Comparison of ENCODE assay signal across 22 cellular contexts in the genomic region with DNA sequence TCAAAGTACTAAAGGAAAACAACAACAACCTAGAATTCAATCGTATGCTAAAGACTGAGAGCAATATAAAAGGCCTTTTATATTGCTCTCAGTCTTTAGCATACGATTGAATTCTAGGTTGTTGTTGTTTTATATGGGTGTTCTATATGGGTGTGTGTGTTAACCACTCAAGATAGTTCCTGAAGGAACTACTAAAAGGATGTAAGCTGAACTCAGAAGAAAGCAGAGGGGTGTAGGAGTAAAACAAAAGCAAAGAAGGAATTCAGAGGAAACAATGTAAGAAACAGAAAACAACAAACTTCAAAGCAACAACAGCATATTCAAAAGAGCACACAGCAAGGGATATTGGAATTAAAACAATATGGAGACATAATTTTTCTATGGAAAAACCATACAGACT. TPM values are rescaled to one million over a fixed set of nuclear protein-coding genes. Genes with fewer than 3 reads are reported as not detected.
A peak's percentile ranks its signal among the peaks of the same experiment; 100 is the strongest.
DNase-seq lines count a peak whose midpoint lies in the region; ATAC-seq, FAIRE-seq and TF ChIP-seq lines count a peak whose summit lies in the region.
"Had no signal": no experiment of that assay in that cellular context is flagged by ENCODE, and none has a peak within 500 bp of the region (broad histone marks: within the 10 kb centered on the region; RNA-seq: fewer than 3 reads in every experiment).

No MANE protein-coding gene starts in this region.

- H3K4me3 ChIP-seq in liver (ENCODE audit: low read depth in 1 of 3, low read length in 3 of 3) (peak overlapping the region in 2 of 3 donors; percentile 51 to 71), HepG2 (replicated peaks in 1 of 3; ENCODE audit: insufficient read depth in 1 of 3, low read depth in 2 of 3, low read length in 3 of 3) (no peak overlapping the region), endodermal cell (ENCODE audit: low read length) (peak overlapping the region; percentile 48)
- H3K4me3 ChIP-seq: K562 had no signal

- peaks cover 2 to 50% (median 30%) of the 10 kb centered on the region in 4 donors for H3K36me3 ChIP-seq in liver (ENCODE audit: control insufficient read depth in 4 of 4, insufficient read depth in 3 of 4, low read depth in 1 of 4, low read length in 3 of 4)
- peaks cover 10 to 20% of the 10 kb centered on the region in 2 experiments for H3K36me3 ChIP-seq in HepG2 (replicated peaks in 1 of 2; ENCODE audit: control insufficient read depth in 1 of 2, insufficient read depth in 2 of 2, low read length in 2 of 2)
- peaks cover 71% of the 10 kb centered on the region for H3K36me3 ChIP-seq in endodermal cell (ENCODE audit: control insufficient read depth, insufficient read depth, low read length)

- H3K4me1 ChIP-seq in liver (ENCODE audit: control insufficient read depth in 4 of 4, insufficient read depth in 4 of 4, low read length in 3 of 4) = peaks cover 0 to 2% (median 0%) of the 10 kb centered on the region in 4 donors
- 0 out of 2 replicates have a peak, but pooled peaks cover 4% of the 10 kb centered on the region for H3K4me1 ChIP-seq in HepG2 (ENCODE audit: insufficient read depth, low read length)
- no peaks in the 10 kb centered on the region for H3K4me1 ChIP-seq in endodermal cell (ENCODE audit: control insufficient read depth, insufficient read depth, low read length)

- H3K9me3 Mint-ChIP-seq in endodermal cell (peaks cover 95% of the 10 kb centered on the region), neural crest cell (peaks cover 37% of the 10 kb centered on the region)

- TF ChIP-seq RAD21 in liver (IDR thresholded peaks at IDR 0.05) (no peak), HepG2 (CRISPR knock-in tag; IDR thresholded peaks at IDR 0.05) (no peak)

- POLR2A ChIA-PET in HepG2 (lab: Yijun Ruan, JAX) = no interaction called here

- no peaks in the 10 kb centered on the region for H3K79me2 ChIP-seq in HepG2 (ENCODE audit: insufficient read depth, low read length)

- H3K27ac Mint-ChIP-seq in endodermal cell (no peak overlapping the region), neural crest cell (ENCODE audit: unreplicated experiment) (no peak overlapping the region)
- H3K27ac Mint-ChIP-seq: CD14-positive monocyte; CD8-positive, alpha-beta T cell; H9 had no signal

- no peaks in the 10 kb centered on the region for H3K27me3 ChIP-seq in liver (ENCODE audit: control insufficient read depth in 4 of 4, insufficient read depth in 4 of 4, low read length in 3 of 4)
- H3K27me3 ChIP-seq in HepG2 (ENCODE audit: control insufficient read depth in 1 of 2, insufficient read depth in 2 of 2, low read length in 2 of 2) = no peaks in the 10 kb centered on the region
- H3K27me3 ChIP-seq in endodermal cell (ENCODE audit: control insufficient read depth, insufficient read depth, low read length, poor library complexity, severe bottlenecking) = no peaks in the 10 kb centered on the region
- H3K27me3 ChIP-seq: BLaER1 had no signal

- no peaks in the 10 kb centered on the region for H4K20me1 ChIP-seq in HepG2 (ENCODE audit: insufficient read depth, low read length)
- H4K20me1 ChIP-seq: BLaER1 had no signal

- ATAC-seq in HepG2 (no peak), HG02885 (IDR thresholded peaks at IDR 0.05; ENCODE audit: poor library complexity, unreplicated experiment) (no peak), GM21526 (IDR thresholded peaks at IDR 0.05; ENCODE audit: low FRiP score, unreplicated experiment) (no peak)
- ATAC-seq: CD8-positive, alpha-beta T cell; K562 had no signal

- intact Hi-C loops in HepG2 (cut with micrococcal nuclease; ENCODE audit: unreplicated experiment) = no loop called here

- H3K9ac ChIP-seq in liver (ENCODE audit: low read depth in 1 of 2, low read length in 2 of 2) (no peak overlapping the region), HepG2 (ENCODE audit: insufficient read depth, low read depth, low read length) (no peak overlapping the region), endodermal cell (ENCODE audit: extremely low read depth, low read length, poor library complexity, severe bottlenecking) (no peak overlapping the region)
- H3K9ac ChIP-seq: BLaER1 had no signal

- peaks cover 42 to 78% (median 62%) of the 10 kb centered on the region in 4 donors for H3K9me3 ChIP-seq in liver (ENCODE audit: control insufficient read depth in 4 of 4, low read length in 3 of 4)
- H3K9me3 ChIP-seq in HepG2 (ENCODE audit: low read length) = peaks cover 87% of the 10 kb centered on the region
- H3K9me3 ChIP-seq in endodermal cell (ENCODE audit: control insufficient read depth, low read length) = peaks cover 95% of the 10 kb centered on the region

- H3K4me1 Mint-ChIP-seq in endodermal cell (no peaks in the 10 kb centered on the region), neural crest cell (peaks cover 3% of the 10 kb centered on the region)

- H3K27ac ChIP-seq in liver (ENCODE audit: low read depth in 1 of 2, low read length in 2 of 2) = no peak overlapping the region
- no peak overlapping the region for H3K27ac ChIP-seq in HepG2 (ENCODE audit: extremely low read length, insufficient read depth, low read length)
- H3K27ac ChIP-seq in endodermal cell (ENCODE audit: low read depth, low read length) = no peak overlapping the region
- H3K27ac ChIP-seq: BLaER1 had no signal

- no peak for FAIRE-seq in HepG2 (lab: Jason Lieb, UNC)
- FAIRE-seq: G401.6, GM12891, GM18507, K562 had no signal

- no peak for TF ChIP-seq POLR2A in HepG2 (IDR thresholded peaks at IDR 0.05; ENCODE audit: insufficient read depth in 1 of 2, low read depth in 2 of 2, low read length in 2 of 2)

- TF ChIP-seq CTCF in liver (IDR thresholded peaks at IDR 0.05; ENCODE audit: low read depth, low read length, missing input control) (no peak), HepG2 (CRISPR knock-in tag; IDR thresholded peaks at IDR 0.05) (no peak), endodermal cell (conservative IDR thresholded peaks at IDR 0.05) (no peak), neural crest cell (conservative IDR thresholded peaks at IDR 0.05) (no peak)

- H3K36me3 Mint-ChIP-seq in endodermal cell (ENCODE audit: low read depth) (peaks cover 86% of the 10 kb centered on the region), neural crest cell (ENCODE audit: low read depth) (peaks cover 75% of the 10 kb centered on the region)

- H3K27me3 Mint-ChIP-seq in endodermal cell (ENCODE audit: insufficient read depth) (no peaks in the 10 kb centered on the region), neural crest cell (ENCODE audit: low read depth) (peaks cover 2% of the 10 kb centered on the region)

- no peak overlapping the region for H2AFZ ChIP-seq in HepG2 (ENCODE audit: low read length)

- 96% methylated on average over 2 of the region's 2 CpGs for WGBS in liver
- WGBS in HepG2 (ENCODE audit: low lambda C conversion rate) = 96% methylated on average over 2 of the region's 2 CpGs
- WGBS in endodermal cell (ENCODE audit: insufficient coverage in 1 of 2, insufficient read length in 1 of 2), 2 experiments = 90% methylated on average over 2 of the region's 2 CpGs; no CpG with 5 or more reads in 1 of the 2 experiments

- no TSS peak for BruUV-seq in HepG2 (replicated peaks; lab: Mats Ljungman, UMichigan)

- TF ChIP-seq EP300 in HepG2 (IDR thresholded peaks at IDR 0.05; ENCODE audit: low read depth in 2 of 2, low read length in 2 of 2) = no peak
- no peak for TF ChIP-seq EP300 in HepG2 (CRISPR knock-in tag; IDR thresholded peaks at IDR 0.05; ENCODE audit: borderline replicate concordance)

- no peak overlapping the region for H3K4me2 ChIP-seq in HepG2 (ENCODE audit: low read depth, low read length)
- H3K4me2 ChIP-seq: BLaER1 had no signal

- H3K4me3 Mint-ChIP-seq in endodermal cell (no peak overlapping the region), neural crest cell (peak overlapping the region; percentile 60)
- H3K4me3 Mint-ChIP-seq: CD14-positive monocyte; CD8-positive, alpha-beta T cell; H9 had no signal

- CTCF ChIA-PET in HepG2 (lab: Yijun Ruan, JAX; ENCODE audit: low intra/inter-chr PET ratio, low total read pairs) = no interaction called here

- in situ Hi-C loops in HepG2 (cut with HindIII; ENCODE audit: extremely low pct_ligation_motif_present, low pct_unique_long_range_greater_than_20kb) = no loop called here

- DNase-seq in HepG2 (ENCODE audit: low spot score) (no peak), endodermal cell (no peak), neural crest cell (ENCODE audit: low read depth, low spot score) (no peak), EL (no peak)
- DNase-seq: 8988T; CD8-positive, alpha-beta T cell; COR-L47; DMS 273 treated with DMSO at 0.1 percent for 48 hours; DMS53; DND-41; GOT3; H9; IMR-90 had no signal

RNA-seq across cellular contexts. Expression of a gene that starts 5.4 kb away (rescaled TPM):
- total RNA-seq in liver (1 to 10 TPM in 1 of 2 donors, under 1 TPM in 1; 0.61 to 1.3 TPM), HepG2 (2016; rRNA removed; fragmentation: Illumina TruSeq; extraction: Trizol) (1.8 and 2.1 TPM in 2 replicates), endodermal cell (1 to 10 TPM; 3.7 to 3.9 TPM), neural crest cell (3.9 and 4.2 TPM in 2 replicates)
- polyA plus RNA-seq in liver (under 1 TPM; 0.13 to 0.29 TPM), HepG2 (2011; rRNA removed) (1.3 and 1.4 TPM in 2 replicates)
- total RNA-seq in HepG2 (2016; cell fraction: cytosol; rRNA removed; fragmentation: Illumina TruSeq; extraction: Trizol; ENCODE audit: low read depth) = 0.30 and 0.35 TPM in 2 replicates
- total RNA-seq in HepG2 (2016; cell fraction: insoluble cytoplasmic fraction; rRNA removed; fragmentation: Illumina TruSeq; extraction: Trizol) = 1.7 and 2.1 TPM in 2 replicates
- 0.65 and 0.87 TPM in 2 replicates for total RNA-seq in HepG2 (2016; cell fraction: membrane; rRNA removed; fragmentation: Illumina TruSeq; extraction: Trizol)
- total RNA-seq in HepG2 (2016; cell fraction: nucleus; rRNA removed; fragmentation: Illumina TruSeq; extraction: Trizol) = 3.9 and 4.4 TPM in 2 replicates
- 0.27 and 0.41 TPM in 2 replicates for polyA plus RNA-seq in HepG2 (2011; cell fraction: cytosol; rRNA removed)
- 1.9 and 3.1 TPM in 2 replicates for polyA plus RNA-seq in HepG2 (2011; cell fraction: nucleus; rRNA removed)
- polyA plus RNA-seq in HepG2 (2012) = 0.79 and 1.0 TPM in 2 replicates
- 0.11 and 0.20 TPM in 2 replicates for polyA plus RNA-seq in HepG2 (2016; cell fraction: cytosol; fragmentation: Illumina TruSeq; extraction: Trizol; ENCODE audit: low read depth)
- 0.79 and 0.83 TPM in 2 replicates for polyA plus RNA-seq in HepG2 (2016; cell fraction: insoluble cytoplasmic fraction; fragmentation: Illumina TruSeq; extraction: Trizol; ENCODE audit: low read depth)
- polyA plus RNA-seq in HepG2 (2016; cell fraction: membrane; fragmentation: Illumina TruSeq; extraction: Trizol; ENCODE audit: low read depth) = 0.19 and 0.26 TPM in 2 replicates
- 3.5 and 3.7 TPM in 2 replicates for polyA plus RNA-seq in HepG2 (2016; cell fraction: nucleus; fragmentation: Illumina TruSeq; extraction: Trizol; ENCODE audit: insufficient read depth, low read depth)
- polyA minus RNA-seq in HepG2 (2011; rRNA and poly(A)+ RNA removed; ENCODE audit: low replicate concordance) = 1.0 and 1.5 TPM in 2 replicates
- polyA minus RNA-seq in HepG2 (2011; cell fraction: cytosol; rRNA and poly(A)+ RNA removed) = 0.69 and 0.79 TPM in 2 replicates
- polyA minus RNA-seq in HepG2 (2011; cell fraction: nucleus; rRNA and poly(A)+ RNA removed) = 7.0 and 9.1 TPM in 2 replicates
- 1.9 TPM for polyA plus RNA-seq in endodermal cell (2013, experiment 1 of 2)
- 1.8 TPM for polyA plus RNA-seq in endodermal cell (2013, experiment 2 of 2)

RNA-seq across cellular contexts. Expression of a gene that starts 5.8 kb away (rescaled TPM):
- total RNA-seq in liver (1 to 10 TPM; 5.4 to 5.6 TPM), HepG2 (2016; rRNA removed; fragmentation: Illumina TruSeq; extraction: Trizol) (6.5 and 8.9 TPM in 2 replicates), endodermal cell (10 to 100 TPM; 12.0 to 16.4 TPM), neural crest cell (14.7 and 19.0 TPM in 2 replicates)
- polyA plus RNA-seq in liver (1 to 10 TPM; 1.8 to 3.1 TPM), HepG2 (2011; rRNA removed) (2.9 and 4.3 TPM in 2 replicates)
- 1.2 and 3.3 TPM in 2 replicates for total RNA-seq in HepG2 (2016; cell fraction: cytosol; rRNA removed; fragmentation: Illumina TruSeq; extraction: Trizol; ENCODE audit: low read depth)
- total RNA-seq in HepG2 (2016; cell fraction: insoluble cytoplasmic fraction; rRNA removed; fragmentation: Illumina TruSeq; extraction: Trizol) = 5.8 and 8.0 TPM in 2 replicates
- 2.8 and 2.9 TPM in 2 replicates for total RNA-seq in HepG2 (2016; cell fraction: membrane; rRNA removed; fragmentation: Illumina TruSeq; extraction: Trizol)
- 16.7 TPM in 2 replicates for total RNA-seq in HepG2 (2016; cell fraction: nucleus; rRNA removed; fragmentation: Illumina TruSeq; extraction: Trizol)
- 3.1 and 3.3 TPM in 2 replicates for polyA plus RNA-seq in HepG2 (2011; cell fraction: cytosol; rRNA removed)
- polyA plus RNA-seq in HepG2 (2011; cell fraction: nucleus; rRNA removed) = 9.1 and 12.9 TPM in 2 replicates
- polyA plus RNA-seq in HepG2 (2012) = 3.7 and 4.5 TPM in 2 replicates
- polyA plus RNA-seq in HepG2 (2016; cell fraction: cytosol; fragmentation: Illumina TruSeq; extraction: Trizol; ENCODE audit: low read depth) = 0.14 and 0.41 TPM in 2 replicates
- 4.4 and 4.7 TPM in 2 replicates for polyA plus RNA-seq in HepG2 (2016; cell fraction: insoluble cytoplasmic fraction; fragmentation: Illumina TruSeq; extraction: Trizol; ENCODE audit: low read depth)
- polyA plus RNA-seq in HepG2 (2016; cell fraction: membrane; fragmentation: Illumina TruSeq; extraction: Trizol; ENCODE audit: low read depth) = 0.45 and 1.2 TPM in 2 replicates
- 24.2 and 24.8 TPM in 2 replicates for polyA plus RNA-seq in HepG2 (2016; cell fraction: nucleus; fragmentation: Illumina TruSeq; extraction: Trizol; ENCODE audit: insufficient read depth, low read depth)
- 11.9 and 16.4 TPM in 2 replicates for polyA minus RNA-seq in HepG2 (2011; rRNA and poly(A)+ RNA removed; ENCODE audit: low replicate concordance)
- polyA minus RNA-seq in HepG2 (2011; cell fraction: cytosol; rRNA and poly(A)+ RNA removed) = 2.3 and 5.3 TPM in 2 replicates
- 49.4 and 60.4 TPM in 2 replicates for polyA minus RNA-seq in HepG2 (2011; cell fraction: nucleus; rRNA and poly(A)+ RNA removed)
- polyA plus RNA-seq in endodermal cell (2013, experiment 1 of 2) = 10.5 TPM
- 8.7 TPM for polyA plus RNA-seq in endodermal cell (2013, experiment 2 of 2)

RNA-seq across cellular contexts. Expression of a gene that starts 44.0 kb away (rescaled TPM):
- total RNA-seq in liver = 10 to 100 TPM; 10.0 to 12.4 TPM
- polyA plus RNA-seq in liver = 1 to 10 TPM; 5.2 to 6.3 TPM
- 13.5 and 20.7 TPM in 2 replicates for total RNA-seq in HepG2 (2016; rRNA removed; fragmentation: Illumina TruSeq; extraction: Trizol)
- total RNA-seq in HepG2 (2016; cell fraction: cytosol; rRNA removed; fragmentation: Illumina TruSeq; extraction: Trizol; ENCODE audit: low read depth) = 6.5 and 7.5 TPM in 2 replicates
- 12.6 and 17.5 TPM in 2 replicates for total RNA-seq in HepG2 (2016; cell fraction: insoluble cytoplasmic fraction; rRNA removed; fragmentation: Illumina TruSeq; extraction: Trizol)
- 13.1 and 15.0 TPM in 2 replicates for total RNA-seq in HepG2 (2016; cell fraction: membrane; rRNA removed; fragmentation: Illumina TruSeq; extraction: Trizol)
- total RNA-seq in HepG2 (2016; cell fraction: nucleus; rRNA removed; fragmentation: Illumina TruSeq; extraction: Trizol) = 14.3 and 17.4 TPM in 2 replicates
- polyA plus RNA-seq in HepG2 (2011; rRNA removed) = 8.7 and 10.1 TPM in 2 replicates
- 3.8 and 6.7 TPM in 2 replicates for polyA plus RNA-seq in HepG2 (2011; cell fraction: cytosol; rRNA removed)
- 8.3 and 10.2 TPM in 2 replicates for polyA plus RNA-seq in HepG2 (2011; cell fraction: nucleus; rRNA removed)
- 7.8 and 8.7 TPM in 2 replicates for polyA plus RNA-seq in HepG2 (2012)
- polyA plus RNA-seq in HepG2 (2016; cell fraction: cytosol; fragmentation: Illumina TruSeq; extraction: Trizol; ENCODE audit: low read depth) = 3.5 and 4.7 TPM in 2 replicates
- polyA plus RNA-seq in HepG2 (2016; cell fraction: insoluble cytoplasmic fraction; fragmentation: Illumina TruSeq; extraction: Trizol; ENCODE audit: low read depth) = 14.4 and 14.6 TPM in 2 replicates
- 6.6 and 7.0 TPM in 2 replicates for polyA plus RNA-seq in HepG2 (2016; cell fraction: membrane; fragmentation: Illumina TruSeq; extraction: Trizol; ENCODE audit: low read depth)
- polyA plus RNA-seq in HepG2 (2016; cell fraction: nucleus; fragmentation: Illumina TruSeq; extraction: Trizol; ENCODE audit: insufficient read depth, low read depth) = 16.4 and 19.4 TPM in 2 replicates
- 2.8 and 16.2 TPM in 2 replicates for polyA minus RNA-seq in HepG2 (2011; rRNA and poly(A)+ RNA removed; ENCODE audit: low replicate concordance)
- polyA minus RNA-seq in HepG2 (2011; cell fraction: cytosol; rRNA and poly(A)+ RNA removed) = 5.5 and 6.1 TPM in 2 replicates
- 40.0 and 42.0 TPM in 2 replicates for polyA minus RNA-seq in HepG2 (2011; cell fraction: nucleus; rRNA and poly(A)+ RNA removed)
- total RNA-seq in endodermal cell = 10 to 100 TPM; 19.0 to 20.9 TPM
- polyA plus RNA-seq in endodermal cell (2013, experiment 1 of 2) = 20.3 TPM
- 23.4 TPM for polyA plus RNA-seq in endodermal cell (2013, experiment 2 of 2)
- 19.6 and 19.9 TPM in 2 replicates for total RNA-seq in neural crest cell

RNA-seq across cellular contexts. Expression of a gene that starts 56.6 kb away (rescaled TPM):
- total RNA-seq in liver (10 to 100 TPM; 14.3 to 23.0 TPM), HepG2 (2016; rRNA removed; fragmentation: Illumina TruSeq; extraction: Trizol) (31.3 and 54.4 TPM in 2 replicates), endodermal cell (10 to 100 TPM; 26.4 to 39.5 TPM), neural crest cell (36.2 and 36.7 TPM in 2 replicates)
- polyA plus RNA-seq in liver (1 to 10 TPM; 4.8 to 7.1 TPM), HepG2 (2011; rRNA removed) (7.6 and 9.0 TPM in 2 replicates)
- 2.6 and 3.8 TPM in 2 replicates for total RNA-seq in HepG2 (2016; cell fraction: cytosol; rRNA removed; fragmentation: Illumina TruSeq; extraction: Trizol; ENCODE audit: low read depth)
- 30.4 and 53.0 TPM in 2 replicates for total RNA-seq in HepG2 (2016; cell fraction: insoluble cytoplasmic fraction; rRNA removed; fragmentation: Illumina TruSeq; extraction: Trizol)
- total RNA-seq in HepG2 (2016; cell fraction: membrane; rRNA removed; fragmentation: Illumina TruSeq; extraction: Trizol) = 6.8 and 6.9 TPM in 2 replicates
- total RNA-seq in HepG2 (2016; cell fraction: nucleus; rRNA removed; fragmentation: Illumina TruSeq; extraction: Trizol) = 31.3 and 32.6 TPM in 2 replicates
- polyA plus RNA-seq in HepG2 (2011; cell fraction: cytosol; rRNA removed) = 5.6 and 7.7 TPM in 2 replicates
- polyA plus RNA-seq in HepG2 (2011; cell fraction: nucleus; rRNA removed) = 5.7 and 7.6 TPM in 2 replicates
- polyA plus RNA-seq in HepG2 (2012) = 9.0 and 10.8 TPM in 2 replicates
- 0.61 and 0.63 TPM in 2 replicates for polyA plus RNA-seq in HepG2 (2016; cell fraction: cytosol; fragmentation: Illumina TruSeq; extraction: Trizol; ENCODE audit: low read depth)
- polyA plus RNA-seq in HepG2 (2016; cell fraction: insoluble cytoplasmic fraction; fragmentation: Illumina TruSeq; extraction: Trizol; ENCODE audit: low read depth) = 22.5 and 23.0 TPM in 2 replicates
- polyA plus RNA-seq in HepG2 (2016; cell fraction: membrane; fragmentation: Illumina TruSeq; extraction: Trizol; ENCODE audit: low read depth) = 0.96 and 1.1 TPM in 2 replicates
- 9.5 and 11.9 TPM in 2 replicates for polyA plus RNA-seq in HepG2 (2016; cell fraction: nucleus; fragmentation: Illumina TruSeq; extraction: Trizol; ENCODE audit: insufficient read depth, low read depth)
- 59.0 and 116 TPM in 2 replicates for polyA minus RNA-seq in HepG2 (2011; rRNA and poly(A)+ RNA removed; ENCODE audit: low replicate concordance)
- polyA minus RNA-seq in HepG2 (2011; cell fraction: cytosol; rRNA and poly(A)+ RNA removed) = 20.1 and 24.7 TPM in 2 replicates
- 72.6 and 74.2 TPM in 2 replicates for polyA minus RNA-seq in HepG2 (2011; cell fraction: nucleus; rRNA and poly(A)+ RNA removed)
- polyA plus RNA-seq in endodermal cell (2013, experiment 1 of 2) = 22.4 TPM
- polyA plus RNA-seq in endodermal cell (2013, experiment 2 of 2) = 21.2 TPM

Comparison
In these comparisons a context has a peak if more than half of its experiments do, and no peak if none do; other contexts are left out.
1. H3K4me3 ChIP-seq: peak in liver (2 of 3) and endodermal cell (single experiment); none in HepG2 (0 of 3).